Comparison of ENCODE assay signal across 2 cellular contexts in genomic region chr17:66354472-66354871, GRCh38.
TF ChIP-seq lines count a peak whose summit lies in the region.

No MANE protein-coding gene starts in this region.

TF ChIP-seq in HEK293, 187 proteins besides CTCF, POLR2A, EP300 and RAD21 (continued from another document):
- TF ChIP-seq, protein P1, sequence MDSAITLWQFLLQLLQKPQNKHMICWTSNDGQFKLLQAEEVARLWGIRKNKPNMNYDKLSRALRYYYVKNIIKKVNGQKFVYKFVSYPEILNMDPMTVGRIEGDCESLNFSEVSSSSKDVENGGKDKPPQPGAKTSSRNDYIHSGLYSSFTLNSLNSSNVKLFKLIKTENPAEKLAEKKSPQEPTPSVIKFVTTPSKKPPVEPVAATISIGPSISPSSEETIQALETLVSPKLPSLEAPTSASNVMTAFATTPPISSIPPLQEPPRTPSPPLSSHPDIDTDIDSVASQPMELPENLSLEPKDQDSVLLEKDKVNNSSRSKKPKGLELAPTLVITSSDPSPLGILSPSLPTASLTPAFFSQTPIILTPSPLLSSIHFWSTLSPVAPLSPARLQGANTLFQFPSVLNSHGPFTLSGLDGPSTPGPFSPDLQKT (IDR thresholded peaks at IDR 0.05; ENCODE audit: borderline replicate concordance, low read depth, low read length), result no peak
- TF ChIP-seq GLIS1 (tag by site-specific recombination; IDR thresholded peaks at IDR 0.05), result no peak
- TF ChIP-seq BCL11B (tag by site-specific recombination; IDR thresholded peaks at IDR 0.05; ENCODE audit: low read depth), result no peak
- no peak for TF ChIP-seq ZNF133 (tag by site-specific recombination; IDR thresholded peaks at IDR 0.05)
- TF ChIP-seq ZNF112 (tag by site-specific recombination; IDR thresholded peaks at IDR 0.05), result no peak
- TF ChIP-seq ZNF16 (tag by site-specific recombination; IDR thresholded peaks at IDR 0.05; ENCODE audit: low read depth), result no peak
- TF ChIP-seq ATF2 (tag by site-specific recombination; IDR thresholded peaks at IDR 0.05; ENCODE audit: low read depth), result no peak
- TF ChIP-seq ZSCAN16 (tag by site-specific recombination; IDR thresholded peaks at IDR 0.05), result no peak
- no peak for TF ChIP-seq ZNF837 (tag by site-specific recombination; IDR thresholded peaks at IDR 0.05)
- no peak for TF ChIP-seq ZNF677 (tag by site-specific recombination; IDR thresholded peaks at IDR 0.05)
- no peak for TF ChIP-seq SP7 (tag by site-specific recombination; IDR thresholded peaks at IDR 0.05)

TF ChIP-seq in WTC11, 78 proteins besides CTCF, POLR2A, EP300 and RAD21 (continued from another document):
- TF ChIP-seq ZNF512 (CRISPR knock-in tag; IDR thresholded peaks at IDR 0.05; ENCODE audit: borderline replicate concordance) (no peak), ZNF232 (CRISPR knock-in tag; IDR thresholded peaks at IDR 0.05) (no peak), ESRRA (CRISPR knock-in tag; IDR thresholded peaks at IDR 0.05; ENCODE audit: borderline replicate concordance) (no peak), NFE2L1 (CRISPR knock-in tag; IDR thresholded peaks at IDR 0.05) (no peak), ELF4 (CRISPR knock-in tag; IDR thresholded peaks at IDR 0.05; ENCODE audit: low read depth) (no peak), SMAD3 (CRISPR knock-in tag; IDR thresholded peaks at IDR 0.05; ENCODE audit: borderline replicate concordance) (no peak), ZNF396 (CRISPR knock-in tag; IDR thresholded peaks at IDR 0.05; ENCODE audit: borderline replicate concordance) (no peak), TEAD4 (CRISPR knock-in tag; IDR thresholded peaks at IDR 0.05) (no peak)
TF ChIP-seq in WTC11: peak in this region for 0.
